Comparison of ENCODE assay signal across 32 cellular contexts in the genomic region with DNA sequence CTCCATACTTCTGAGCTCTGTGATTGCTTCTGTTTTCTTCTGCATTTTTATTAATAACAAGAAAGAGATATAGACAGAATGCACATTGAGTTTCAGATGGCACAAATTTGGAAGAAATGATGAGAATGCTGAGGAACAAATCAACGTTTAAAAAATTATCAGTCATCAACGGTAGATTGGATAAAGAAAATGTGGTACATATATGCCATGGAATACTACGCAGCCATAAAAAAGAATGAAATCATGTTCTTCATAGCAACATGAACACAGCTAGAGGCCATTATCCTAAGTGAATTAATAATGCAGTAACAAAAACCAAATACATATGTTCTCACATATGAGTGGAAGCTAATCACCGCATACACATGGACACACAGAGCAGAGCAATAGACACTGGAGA.
"Had no signal": no experiment of that assay in that cellular context is flagged by ENCODE, and none has a peak within 500 bp of the region (broad histone marks: within the 10 kb centered on the region; RNA-seq: fewer than 3 reads in every experiment).

No MANE protein-coding gene starts in this region.

- DNase-seq: activated B cell treated with CpG ODN at 0.5 μM for 24 hours; activated CD4-positive, alpha-beta memory T cell treated with anti-CD3 and anti-CD28 coated beads for 36 hours; activated CD4-positive, alpha-beta T cell treated with anti-CD3 and anti-CD28 coated beads for 4 hours; activated CD4-positive, alpha-beta T cell treated with anti-CD3 and anti-CD28 coated beads, Interleukin-2, amount 10 ng/mL, durations not matched to agents 24 days and 14 days; activated CD4-positive, alpha-beta T cell treated with anti-CD3 and anti-CD28 coated beads, Interleukin-2, amount 50 U/mL, for 1 hour; activated CD4-positive, alpha-beta T cell treated with anti-CD3 and anti-CD28 coated beads, Interleukin-2, amount 50 U/mL, for 4 hours; activated CD4-positive, CD25-positive, alpha-beta regulatory T cell treated with anti-CD3 and anti-CD28 coated beads, Interleukin-2, amount 50 U/mL, for 72 hours; activated CD8-positive, alpha-beta memory T cell treated with anti-CD3 and anti-CD28 coated beads, Interleukin-2, amount 50 U/mL, for 4 hours; activated CD8-positive, alpha-beta T cell treated with anti-CD3 and anti-CD28 coated beads for 36 hours; activated effector memory CD4-positive, alpha-beta T cell treated with anti-CD3 and anti-CD28 coated beads, Interleukin-2, amount 50 U/mL, for 16 hours; activated gamma-delta T cell treated with Interleukin-2 at 50 U/mL for 16 hours; activated naive CD4-positive, alpha-beta T cell; activated naive CD4-positive, alpha-beta T cell treated with anti-CD3 and anti-CD28 coated beads for 36 hours; activated naive CD4-positive, alpha-beta T cell treated with anti-CD3 and anti-CD28 coated beads, Interleukin-2, amount 50 U/mL, for 16 hours; activated naive CD8-positive, alpha-beta T cell treated with anti-CD3 and anti-CD28 coated beads for 36 hours; activated T-cell treated with anti-CD3 and anti-CD28 coated beads for 4 hours; activated T-cell treated with anti-CD3 and anti-CD28 coated beads, Interleukin-2, amount 50 U/mL, for 1 hour; activated T-cell treated with anti-CD3 and anti-CD28 coated beads, Interleukin-2, amount 50 U/mL, for 4 hours; activated T-cell treated with anti-CD3 and anti-CD28 coated beads, Interleukin-2, amount 50 U/mL, for 72 hours; adrenal gland; amniotic stem cell; aorta; body of pancreas; brain microvascular endothelial cell; central memory CD4-positive, alpha-beta T cell; T-helper 2 cell; T-helper 9 cell had no signal

- H3K4me3 ChIP-seq: adrenal gland, body of pancreas, breast epithelium had no signal

- H3K27me3 ChIP-seq: adrenal gland, body of pancreas, brain microvascular endothelial cell, breast epithelium had no signal

- H3K4me1 ChIP-seq: adrenal gland, body of pancreas, breast epithelium had no signal

- H3K27ac ChIP-seq: adrenal gland, body of pancreas, brain microvascular endothelial cell, breast epithelium, VCaP had no signal

- H3K9me3 ChIP-seq: adrenal gland, body of pancreas, breast epithelium had no signal

- FAIRE-seq: astrocyte, colon, TTC549 had no signal

- H3K36me3 ChIP-seq: adrenal gland, brain microvascular endothelial cell, breast epithelium had no signal
